ENCODE assay signal across 8 cellular contexts in the genomic region with DNA sequence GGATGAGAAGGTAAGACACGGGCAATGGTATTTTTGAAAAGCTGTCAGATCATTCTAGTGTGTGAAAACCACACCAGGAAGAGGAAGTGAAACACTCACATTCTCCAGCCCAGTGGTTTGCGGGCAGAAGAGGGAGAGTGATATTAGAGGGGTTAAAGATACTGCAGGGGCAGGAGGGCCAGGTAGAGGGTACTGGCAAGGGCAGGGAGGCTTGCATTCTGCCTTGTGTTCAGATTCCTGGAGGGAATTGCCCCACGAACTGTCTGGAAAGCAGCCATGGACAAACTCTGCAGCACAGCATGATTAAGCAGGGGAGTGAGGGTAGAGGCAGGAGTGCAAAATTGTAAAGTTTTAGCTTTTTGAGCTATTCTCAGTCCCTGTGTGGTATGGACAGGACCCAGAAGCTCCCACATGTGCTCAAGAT. TPM values are rescaled to one million over a fixed set of nuclear protein-coding genes. Genes with fewer than 3 reads are reported as not detected.
DNase-seq lines count a peak whose midpoint lies in the region; ATAC-seq and TF ChIP-seq lines count a peak whose summit lies in the region.

No MANE protein-coding gene starts in this region.

- DNase-seq in GM12864 (ENCODE audit: low read depth) (peak; percentile 80), NOMO-1 treated with DMSO at 0.1 percent for 48 hours (lab: John Stamatoyannopoulos, UW; ENCODE audit: unreplicated experiment) (peak; percentile 91), natural killer cell (peak; percentile 74), amniotic stem cell (lab: John Stamatoyannopoulos, UW) (no peak), smooth muscle cell (lab: John Stamatoyannopoulos, UW; ENCODE audit: unreplicated experiment) (no peak)
- DNase-seq in activated T-cell treated with anti-CD3 and anti-CD28 coated beads, Interleukin-2, amount 50 U/mL, for 72 hours: peak; percentile 81 to 82

- ATAC-seq in HG02642 (IDR thresholded peaks at IDR 0.05; ENCODE audit: poor library complexity, unreplicated experiment): peak; percentile 98
- peak; percentile 91 to 94 for ATAC-seq in activated T-cell treated with anti-CD3 and anti-CD28 coated beads, Interleukin-2, amount 50 U/mL, for 72 hours (replicated peaks in 1 of 2)
- peak; percentile 82 to 93 (median 85) for ATAC-seq in natural killer cell
- ATAC-seq in gastroesophageal sphincter: no peak

- no peak for TF ChIP-seq POLR2A in gastroesophageal sphincter (IDR thresholded peaks at IDR 0.05)

- H3K36me3 ChIP-seq in smooth muscle cell (ENCODE audit: low read depth): no peaks in the 10 kb centered on the region
- H3K36me3 ChIP-seq in gastroesophageal sphincter: no peaks in the 10 kb centered on the region

- TF ChIP-seq EP300 in gastroesophageal sphincter (IDR thresholded peaks at IDR 0.05): no peak

- H3K27me3 ChIP-seq in smooth muscle cell (ENCODE audit: low read depth): no peaks in the 10 kb centered on the region
- H3K27me3 ChIP-seq in gastroesophageal sphincter: peaks cover 31% of the 10 kb centered on the region

- H3F3A ChIP-seq in smooth muscle cell (ENCODE audit: low read depth): no peaks in the 10 kb centered on the region

- H3K79me2 ChIP-seq in smooth muscle cell (ENCODE audit: low read depth): no peaks in the 10 kb centered on the region

- H3K9me3 ChIP-seq in smooth muscle cell (replicated peaks; ENCODE audit: low read depth) (no peaks in the 10 kb centered on the region), gastroesophageal sphincter (no peaks in the 10 kb centered on the region)

- no peak overlapping the region for H3K4me3 ChIP-seq in GM12864 (ENCODE audit: low read depth, low read length)
- no peak overlapping the region for H3K4me3 ChIP-seq in smooth muscle cell
- no peak overlapping the region for H3K4me3 ChIP-seq in gastroesophageal sphincter

- H3K4me1 Mint-ChIP-seq in activated T-cell treated with anti-CD3 and anti-CD28 coated beads, Interleukin-2, amount 50 U/mL, for 72 hours (ENCODE audit: low read depth): peaks cover 65% of the 10 kb centered on the region
- H3K4me1 Mint-ChIP-seq in natural killer cell: peaks cover 58 to 63% of the 10 kb centered on the region in 2 donors

- 66% methylated on average over 3 of the region's 3 CpGs for WGBS in smooth muscle cell (ENCODE audit: low lambda C conversion rate)
- 32% methylated on average over 3 of the region's 3 CpGs; no CpG with 5 or more reads in 1 of the 2 donors for WGBS in gastroesophageal sphincter (ENCODE audit: low coverage in 1 of 2), 2 donors

- H3K4me1 ChIP-seq in smooth muscle cell (ENCODE audit: low read depth) (no peaks in the 10 kb centered on the region), gastroesophageal sphincter (no peaks in the 10 kb centered on the region)

- no peaks in the 10 kb centered on the region for H3K9me3 Mint-ChIP-seq in activated T-cell treated with anti-CD3 and anti-CD28 coated beads, Interleukin-2, amount 50 U/mL, for 72 hours
- H3K9me3 Mint-ChIP-seq in natural killer cell: no peaks in the 10 kb centered on the region

- no peaks in the 10 kb centered on the region for H4K20me1 ChIP-seq in smooth muscle cell (ENCODE audit: low read depth)

- no peak overlapping the region for H3K4me2 ChIP-seq in smooth muscle cell

- peak overlapping the region; percentile 50 to 83 for H3K4me3 Mint-ChIP-seq in activated T-cell treated with anti-CD3 and anti-CD28 coated beads, Interleukin-2, amount 50 U/mL, for 72 hours
- H3K4me3 Mint-ChIP-seq in natural killer cell: peak overlapping the region; percentile 93

- H3K27me3 Mint-ChIP-seq in activated T-cell treated with anti-CD3 and anti-CD28 coated beads, Interleukin-2, amount 50 U/mL, for 72 hours (ENCODE audit: low read depth): peaks cover 43% of the 10 kb centered on the region
- H3K27me3 Mint-ChIP-seq in natural killer cell (ENCODE audit: low read depth in 2 of 2): peaks cover 51 to 73% of the 10 kb centered on the region in 2 donors

- no peak overlapping the region for H2AFZ ChIP-seq in smooth muscle cell (ENCODE audit: low read depth)

- H3K27ac Mint-ChIP-seq in activated T-cell treated with anti-CD3 and anti-CD28 coated beads, Interleukin-2, amount 50 U/mL, for 72 hours: peak overlapping the region; percentile 58
- peak overlapping the region; percentile 71 to 82 for H3K27ac Mint-ChIP-seq in natural killer cell

- H3K36me3 Mint-ChIP-seq in activated T-cell treated with anti-CD3 and anti-CD28 coated beads, Interleukin-2, amount 50 U/mL, for 72 hours (ENCODE audit: insufficient read depth in 2 of 2): no peaks in the 10 kb centered on the region
- peaks cover 6% of the 10 kb centered on the region for H3K36me3 Mint-ChIP-seq in natural killer cell

- H3K27ac ChIP-seq in smooth muscle cell (ENCODE audit: low read depth): no peak overlapping the region
- no peak overlapping the region for H3K27ac ChIP-seq in gastroesophageal sphincter

- intact Hi-C loops in natural killer cell (cut with micrococcal nuclease): loop anchor here (5.0 kb wide), 1 partner anchor 85 kb away; a partner anchor contains a TSS

- H3K9ac ChIP-seq in smooth muscle cell (ENCODE audit: low read depth): no peak overlapping the region

- TF ChIP-seq CTCF in GM12864 (IDR thresholded peaks at IDR 0.05; ENCODE audit: low read depth, low read length, missing control alignments) (no peak), natural killer cell (IDR thresholded peaks at IDR 0.05) (no peak), smooth muscle cell (IDR thresholded peaks at IDR 0.05; ENCODE audit: borderline replicate concordance, insufficient read depth, poor library complexity, severe bottlenecking) (no peak), gastroesophageal sphincter (IDR thresholded peaks at IDR 0.05) (no peak)

RNA-seq across cellular contexts. Expression of a gene that starts 30.9 kb away (rescaled TPM):
- total RNA-seq in activated T-cell treated with anti-CD3 and anti-CD28 coated beads, Interleukin-2, amount 50 U/mL, for 72 hours: 1 to 10 TPM; 1.6 to 1.7 TPM
- total RNA-seq in natural killer cell (1 to 10 TPM in 1 of 3 donors, not detected in 2; 1.4 TPM), smooth muscle cell (4.1 and 5.5 TPM in 2 replicates), gastroesophageal sphincter (1 to 10 TPM in 1 of 4 donors, under 1 TPM in 3; 0.16 to 2.0 (median 0.25) TPM)
- polyA plus RNA-seq in smooth muscle cell: 1.0 and 2.9 TPM in 2 replicates

RNA-seq across cellular contexts. Expression of a gene that starts 31.0 kb away (rescaled TPM):
- under 1 TPM in 1 of 2 donors, not detected in 1; 0.32 TPM for total RNA-seq in activated T-cell treated with anti-CD3 and anti-CD28 coated beads, Interleukin-2, amount 50 U/mL, for 72 hours
- total RNA-seq in natural killer cell (not detected), smooth muscle cell (0.31 TPM in 2 replicates), gastroesophageal sphincter (1 to 10 TPM in 1 of 4 donors, under 1 TPM in 1, not detected in 2; 0.40 to 1.8 TPM)
- 0.69 and 1.0 TPM in 2 replicates for polyA plus RNA-seq in smooth muscle cell

Comparison
In these comparisons a context has a peak if more than half of its experiments do, and no peak if none do; other contexts are left out.
1. DNase-seq: peak in GM12864 (single experiment), NOMO-1 treated with DMSO at 0.1 percent for 48 hours (single experiment), activated T-cell treated with anti-CD3 and anti-CD28 coated beads, Interleukin-2, amount 50 U/mL, for 72 hours (2 of 2) and natural killer cell (single experiment); none in amniotic stem cell (single experiment) and smooth muscle cell (single experiment).